ENCODE assay signal across 23 cellular contexts in the genomic region with DNA sequence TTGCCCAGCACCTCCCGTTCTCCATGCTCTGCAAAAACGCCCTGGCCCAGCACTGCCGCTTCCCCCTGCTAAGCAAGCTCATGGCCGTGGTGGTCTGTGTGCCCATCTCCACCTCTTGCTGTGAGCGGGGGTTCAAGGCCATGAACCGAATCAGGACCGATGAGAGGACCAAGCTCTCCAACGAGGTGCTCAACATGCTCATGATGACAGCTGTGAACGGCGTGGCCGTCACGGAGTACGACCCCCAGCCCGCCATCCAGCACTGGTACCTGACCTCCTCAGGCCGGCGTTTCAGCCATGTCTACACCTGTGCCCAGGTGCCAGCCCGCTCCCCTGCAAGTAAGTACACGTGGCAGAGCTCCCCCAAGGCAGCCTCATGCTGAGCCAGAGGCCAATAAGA. TPM values are rescaled to one million over a fixed set of nuclear protein-coding genes. Genes with fewer than 3 reads are reported as not detected.
DNase-seq lines count a peak whose midpoint lies in the region; ATAC-seq, FAIRE-seq and TF ChIP-seq lines count a peak whose summit lies in the region.
"Had no signal": no experiment of that assay in that cellular context is flagged by ENCODE, and none has a peak within 500 bp of the region (broad histone marks: within the 10 kb centered on the region; RNA-seq: fewer than 3 reads in every experiment).

No MANE protein-coding gene starts in this region.

- TF ChIP-seq POLR2A in thyroid gland (IDR thresholded peaks at IDR 0.05): no peak

- H2BK15ac ChIP-seq in neuronal stem cell (ENCODE audit: low read length): no peak overlapping the region

- H3K14ac ChIP-seq in neuronal stem cell (ENCODE audit: low read length): no peak overlapping the region

- ATAC-seq in HG03520 (IDR thresholded peaks at IDR 0.05; ENCODE audit: unreplicated experiment): no peak
- ATAC-seq: CD8-positive, alpha-beta T cell; GM12878 had no signal

- H3K27me3 ChIP-seq in neuronal stem cell (ENCODE audit: control insufficient read depth in 3 of 3, insufficient read depth in 3 of 3, low read depth in 1 of 3, low read length in 3 of 3) (no peaks in the 10 kb centered on the region), thyroid gland (no peaks in the 10 kb centered on the region)

- H2AFZ ChIP-seq in neuronal stem cell (ENCODE audit: low read length): no peak overlapping the region
- H2AFZ ChIP-seq: GM23248 had no signal

- no peak for TF ChIP-seq CTCF in kidney (IDR thresholded peaks at IDR 0.05; ENCODE audit: borderline replicate concordance, extremely low read depth, insufficient read depth)
- TF ChIP-seq CTCF in thyroid gland (IDR thresholded peaks at IDR 0.05): no peak

- H3K27ac ChIP-seq in kidney (ENCODE audit: low read depth in 2 of 2, low read length in 2 of 2) (no peak overlapping the region), neuronal stem cell (replicated peaks; ENCODE audit: low read length) (no peak overlapping the region), thyroid gland (peak overlapping the region; percentile 38 to 61 (median 42))
- H3K27ac ChIP-seq: 22Rv1, A549, C4-2B, GM23248, HL-60 had no signal

- H4K8ac ChIP-seq in neuronal stem cell (ENCODE audit: low read depth, low read length): no peak overlapping the region

- no peak overlapping the region for H2BK120ac ChIP-seq in neuronal stem cell (ENCODE audit: low read depth, low read length)

- no peak overlapping the region for H2BK12ac ChIP-seq in neuronal stem cell (ENCODE audit: low read length)

- H3K36me3 ChIP-seq in kidney (ENCODE audit: control insufficient read depth in 1 of 2, insufficient read depth in 2 of 2, low read length in 2 of 2): peaks cover 14 to 34% of the 10 kb centered on the region in 2 donors
- peaks cover 8 to 67% of the 10 kb centered on the region in 2 donors for H3K36me3 ChIP-seq in neuronal stem cell (replicated peaks in 1 of 2; ENCODE audit: control insufficient read depth in 2 of 2, insufficient read depth in 2 of 2, low read length in 2 of 2)
- H3K36me3 ChIP-seq in thyroid gland: peaks cover 10 to 20% of the 10 kb centered on the region in 2 donors

- H3K23ac ChIP-seq in neuronal stem cell (ENCODE audit: low read depth, low read length, poor library complexity): peak overlapping the region; percentile 22

- FAIRE-seq in kidney (lab: Jason Lieb, UNC): no peak
- FAIRE-seq: A549, GM12878, GM19239, H54 had no signal

- H2BK5ac ChIP-seq in neuronal stem cell (ENCODE audit: low read length): no peak overlapping the region

- H3K4me3 ChIP-seq in kidney (ENCODE audit: low read length in 2 of 2) (no peak overlapping the region), neuronal stem cell (ENCODE audit: low read length in 2 of 2) (no peak overlapping the region), thyroid gland (replicated peaks in 1 of 3) (no peak overlapping the region)
- H3K4me3 ChIP-seq: A549, GM12878, GM23248 had no signal

- H3K9ac ChIP-seq in kidney (ENCODE audit: low read length in 2 of 2) (no peak overlapping the region), neuronal stem cell (ENCODE audit: low read depth, low read length, poor library complexity) (no peak overlapping the region)
- H3K9ac ChIP-seq: GM23248 had no signal

- peak; percentile 58 for DNase-seq in activated effector memory CD4-positive, alpha-beta T cell treated with anti-CD3 and anti-CD28 coated beads, Interleukin-2, amount 50 U/mL, for 16 hours
- DNase-seq in activated effector memory CD4-positive, alpha-beta T cell treated with Interleukin-2 at 50 U/mL for 16 hours: no peak
- DNase-seq in kidney (peak; percentile 67), neuronal stem cell (ENCODE audit: low spot score) (no peak), thyroid gland (no peak), NCI-H1436 (lab: John Stamatoyannopoulos, UW) (no peak), cortex of kidney (lab: John Stamatoyannopoulos, UW) (no peak)
- DNase-seq: AML-193; Calu3; CD8-positive, alpha-beta T cell; DND-41; EL; GM23248; HCEC 1CT; IMR-90 had no signal

- H3K79me1 ChIP-seq in neuronal stem cell (ENCODE audit: low read depth, low read length): peaks cover 2% of the 10 kb centered on the region

- no peak overlapping the region for H3K4me2 ChIP-seq in neuronal stem cell (ENCODE audit: insufficient read depth, low read length, poor library complexity, severe bottlenecking)
- H3K4me2 ChIP-seq: A549 had no signal

- H3K4ac ChIP-seq in neuronal stem cell (ENCODE audit: low read length): no peak overlapping the region

- H3K9me3 ChIP-seq in kidney (ENCODE audit: control insufficient read depth in 1 of 2, low read length in 2 of 2) (no peaks in the 10 kb centered on the region), neuronal stem cell (replicated peaks in 1 of 2; ENCODE audit: control insufficient read depth in 2 of 2, insufficient read depth in 1 of 2, low read depth in 1 of 2, low read length in 2 of 2) (no peaks in the 10 kb centered on the region), thyroid gland (no peaks in the 10 kb centered on the region)
- H3K9me3 ChIP-seq: A549 had no signal

- no peak overlapping the region for H4K91ac ChIP-seq in neuronal stem cell (ENCODE audit: low read depth, low read length, poor library complexity)

- H3K4me1 ChIP-seq in kidney (ENCODE audit: control insufficient read depth in 1 of 2, insufficient read depth in 1 of 2, low read depth in 1 of 2, low read length in 2 of 2) (no peaks in the 10 kb centered on the region), neuronal stem cell (ENCODE audit: control insufficient read depth in 2 of 2, insufficient read depth in 1 of 2, low read depth in 1 of 2, low read length in 2 of 2) (no peaks in the 10 kb centered on the region), thyroid gland (peaks cover 12 to 19% of the 10 kb centered on the region in 2 donors)
- H3K4me1 ChIP-seq: A549 had no signal

- H2AK5ac ChIP-seq in neuronal stem cell (ENCODE audit: low read depth, low read length): no peak overlapping the region

- intact Hi-C loops in kidney (cut with DNase I): no loop called here
- intact Hi-C loops in thyroid gland (cut with DNase I): no loop called here

- peak overlapping the region; percentile 13 for H3K18ac ChIP-seq in neuronal stem cell (ENCODE audit: low read length)

- no CpG with 5 or more reads among the region's 18 CpGs for WGBS in neuronal stem cell (ENCODE audit: extremely low coverage in 2 of 2, insufficient read length in 2 of 2, insufficient replicate concordance in 1 of 2), 2 donors
- WGBS in thyroid gland, 2 donors: 85 to 100% methylated on average over 2 to 16 of the region's 18 CpGs

RNA-seq across cellular contexts. Expression of gene ATP6V0E2, which starts 11.6 kb away (rescaled TPM):
- total RNA-seq in kidney: 19.8 TPM
- 138 TPM for polyA plus RNA-seq in kidney (ENCODE audit: insufficient read depth, low read depth, low replicate concordance)
- 63.8 TPM for polyA plus RNA-seq in neuronal stem cell (2013, experiment 1 of 2)
- polyA plus RNA-seq in neuronal stem cell (2013, experiment 2 of 2): 60.2 TPM
- total RNA-seq in thyroid gland: 100 to 1,000 TPM in 2 of 4 donors, 10 to 100 TPM in 2; 43.1 to 113 (median 78.9) TPM

RNA-seq across cellular contexts. Expression of gene ZNF862, which starts 24.0 kb away (rescaled TPM):
- 29.1 TPM for total RNA-seq in kidney
- polyA plus RNA-seq in kidney (ENCODE audit: insufficient read depth, low read depth, low replicate concordance): 5.7 TPM
- polyA plus RNA-seq in neuronal stem cell (2013, experiment 1 of 2): 7.1 TPM
- 6.8 TPM for polyA plus RNA-seq in neuronal stem cell (2013, experiment 2 of 2)
- 10 to 100 TPM; 23.6 to 53.7 (median 39.3) TPM for total RNA-seq in thyroid gland

Comparison
In these comparisons a context has a peak if more than half of its experiments do, and no peak if none do; other contexts are left out.
1. DNase-seq: peak in activated effector memory CD4-positive, alpha-beta T cell treated with anti-CD3 and anti-CD28 coated beads, Interleukin-2, amount 50 U/mL, for 16 hours (single experiment) and kidney (single experiment); none in activated effector memory CD4-positive, alpha-beta T cell treated with Interleukin-2 at 50 U/mL for 16 hours (single experiment), neuronal stem cell (single experiment), thyroid gland (0 of 2), NCI-H1436 (single experiment) and cortex of kidney (single experiment).
2. H3K27ac ChIP-seq: peak in thyroid gland (3 of 3); none in kidney (0 of 2) and neuronal stem cell (single experiment).